ENCODE assay signal across 8 cellular contexts in the genomic region with DNA sequence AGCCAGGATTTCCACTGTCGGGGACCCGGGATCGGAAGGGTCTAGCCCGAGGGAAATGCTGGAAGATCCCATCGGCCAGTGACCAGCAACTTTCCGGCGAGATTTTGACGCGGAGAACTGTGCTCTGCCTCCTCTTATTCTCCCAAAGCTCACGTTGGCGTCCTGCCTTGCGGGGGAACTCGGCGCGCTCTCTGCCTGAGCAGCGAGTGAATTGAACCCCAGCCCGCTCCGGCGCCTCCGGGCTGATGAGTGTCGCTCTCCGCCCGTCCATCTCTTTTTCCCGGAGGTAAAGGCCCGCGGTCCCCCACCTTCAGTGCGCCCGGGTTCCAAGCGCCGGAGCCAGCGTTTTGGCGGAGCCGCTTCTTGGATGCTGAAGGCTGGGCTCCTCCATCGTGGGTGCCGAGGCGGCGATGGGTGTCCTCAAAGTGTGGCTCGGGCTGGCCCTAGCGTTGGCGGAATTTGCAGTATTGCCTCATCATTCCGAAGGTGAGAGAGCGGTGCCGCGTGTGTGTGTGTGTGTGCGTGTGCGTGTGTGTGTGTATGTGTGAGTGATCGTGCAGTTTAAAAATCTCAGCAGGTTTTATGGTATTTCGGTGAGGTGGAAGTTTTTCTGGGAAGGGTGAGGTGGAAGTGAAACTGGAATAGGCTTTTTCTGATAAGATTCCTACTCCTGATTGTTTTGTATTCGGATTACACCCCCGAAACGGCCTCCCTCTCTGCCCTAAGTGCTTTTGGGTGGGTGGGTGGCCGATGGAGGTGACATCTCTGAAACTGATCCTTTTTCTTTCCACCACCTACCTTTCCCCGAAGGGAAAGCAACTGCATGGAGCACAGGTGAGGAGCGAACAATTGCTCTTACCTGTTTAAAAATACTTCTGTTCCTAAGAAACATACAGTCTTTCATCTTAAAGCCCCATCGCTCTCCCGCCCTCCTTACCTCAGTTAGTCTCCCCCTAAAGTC. TPM values are rescaled to one million over a fixed set of nuclear protein-coding genes. Genes with fewer than 3 reads are reported as not detected.
DNase-seq lines count a peak whose midpoint lies in the region; ATAC-seq and TF ChIP-seq lines count a peak whose summit lies in the region.

No MANE protein-coding gene starts in this region.

- no peaks in the 10 kb centered on the region for H3K4me1 ChIP-seq in iPS DF 6.9 (ENCODE audit: control insufficient read depth, insufficient read depth, low read length)

- no peak for TF ChIP-seq CTCF in CD4-positive, alpha-beta T cell (IDR thresholded peaks at IDR 0.05)
- TF ChIP-seq CTCF in astrocyte of the spinal cord (IDR thresholded peaks at IDR 0.05; ENCODE audit: low read depth, low read length): no peak

- no peak overlapping the region for H3K27ac ChIP-seq in CD4-positive, alpha-beta T cell (ENCODE audit: low read depth, low read length)
- no peak overlapping the region for H3K27ac ChIP-seq in iPS DF 6.9 (ENCODE audit: low read length)

- peak in 1 of 10 experiments; percentile 4 for DNase-seq in CD4-positive, alpha-beta T cell
- DNase-seq in OCI-M1 (lab: John Stamatoyannopoulos, UW) (peak; percentile 25), astrocyte of the spinal cord (ENCODE audit: low read depth, low spot score) (peak; percentile 49), iPS DF 6.9 (ENCODE audit: low read depth, low spot score) (no peak), renal cortical epithelial cell (ENCODE audit: low read depth) (peak; percentile 29)

- no peaks in the 10 kb centered on the region for H3K36me3 Mint-ChIP-seq in CD4-positive, alpha-beta T cell (ENCODE audit: low read depth)

- H3K4me3 Mint-ChIP-seq in CD4-positive, alpha-beta T cell: peak overlapping the region; percentile 89

- H3K9me3 ChIP-seq in CD4-positive, alpha-beta T cell (ENCODE audit: control insufficient read depth, low read length): no peaks in the 10 kb centered on the region
- H3K9me3 ChIP-seq in iPS DF 6.9 (ENCODE audit: control insufficient read depth, insufficient read depth, low read length): no peaks in the 10 kb centered on the region

- WGBS in iPS DF 6.9 (ENCODE audit: insufficient coverage, insufficient read length): no CpG with 5 or more reads among the region's 56 CpGs

- peaks cover 92% of the 10 kb centered on the region for H3K27me3 Mint-ChIP-seq in CD4-positive, alpha-beta T cell

- in situ Hi-C loops in astrocyte of the spinal cord (cut with HindIII; ENCODE audit: low sequenced_read_pairs): no loop called here

- H3K36me3 ChIP-seq in iPS DF 6.9 (ENCODE audit: control insufficient read depth, insufficient read depth, low read length): no peaks in the 10 kb centered on the region

- H3K4me1 Mint-ChIP-seq in CD4-positive, alpha-beta T cell (ENCODE audit: low read depth): peaks cover 29% of the 10 kb centered on the region

- intact Hi-C loops in CD4-positive, alpha-beta T cell (cut with DNase I, micrococcal nuclease): no loop called here

- H3K27ac Mint-ChIP-seq in CD4-positive, alpha-beta T cell: no peak overlapping the region

- peak; percentile 32 for ATAC-seq in CD4-positive, alpha-beta T cell (ENCODE audit: poor library complexity)
- ATAC-seq in GM21360 (IDR thresholded peaks at IDR 0.05; ENCODE audit: unreplicated experiment): peak; percentile 25
- ATAC-seq in HG03378 (IDR thresholded peaks at IDR 0.05; ENCODE audit: unreplicated experiment): no peak
- ATAC-seq in GM19452 (IDR thresholded peaks at IDR 0.05; ENCODE audit: unreplicated experiment): no peak

- no peaks in the 10 kb centered on the region for H3K9me3 Mint-ChIP-seq in CD4-positive, alpha-beta T cell

- H3K27me3 ChIP-seq in CD4-positive, alpha-beta T cell (ENCODE audit: control insufficient read depth, insufficient read depth, low read length): peaks cover 71% of the 10 kb centered on the region
- H3K27me3 ChIP-seq in iPS DF 6.9 (ENCODE audit: control insufficient read depth, insufficient read depth, low read length): no peaks in the 10 kb centered on the region

- POLR2A ChIA-PET in CD4-positive, alpha-beta T cell (lab: Charles Lee): no interaction called here

- CTCF ChIA-PET in CD4-positive, alpha-beta T cell (lab: Charles Lee): no interaction called here

- H3K4me3 ChIP-seq in astrocyte of the spinal cord (ENCODE audit: low read depth, low read length) (peak overlapping the region; percentile 61), iPS DF 6.9 (ENCODE audit: low read length) (peak overlapping the region; percentile 77)

RNA-seq across cellular contexts. Expression of a gene that starts 0.8 kb away (rescaled TPM):
- not detected for total RNA-seq in CD4-positive, alpha-beta T cell
- 4.2 and 30.3 TPM in 2 replicates for total RNA-seq in renal cortical epithelial cell

Comparison
In these comparisons a context has a peak if more than half of its experiments do, and no peak if none do; other contexts are left out.
1. ATAC-seq: peak in CD4-positive, alpha-beta T cell (single experiment) and GM21360 (single experiment); none in HG03378 (single experiment) and GM19452 (single experiment).